17 cellular contexts compared by ENCODE assay signal in the genomic region with DNA sequence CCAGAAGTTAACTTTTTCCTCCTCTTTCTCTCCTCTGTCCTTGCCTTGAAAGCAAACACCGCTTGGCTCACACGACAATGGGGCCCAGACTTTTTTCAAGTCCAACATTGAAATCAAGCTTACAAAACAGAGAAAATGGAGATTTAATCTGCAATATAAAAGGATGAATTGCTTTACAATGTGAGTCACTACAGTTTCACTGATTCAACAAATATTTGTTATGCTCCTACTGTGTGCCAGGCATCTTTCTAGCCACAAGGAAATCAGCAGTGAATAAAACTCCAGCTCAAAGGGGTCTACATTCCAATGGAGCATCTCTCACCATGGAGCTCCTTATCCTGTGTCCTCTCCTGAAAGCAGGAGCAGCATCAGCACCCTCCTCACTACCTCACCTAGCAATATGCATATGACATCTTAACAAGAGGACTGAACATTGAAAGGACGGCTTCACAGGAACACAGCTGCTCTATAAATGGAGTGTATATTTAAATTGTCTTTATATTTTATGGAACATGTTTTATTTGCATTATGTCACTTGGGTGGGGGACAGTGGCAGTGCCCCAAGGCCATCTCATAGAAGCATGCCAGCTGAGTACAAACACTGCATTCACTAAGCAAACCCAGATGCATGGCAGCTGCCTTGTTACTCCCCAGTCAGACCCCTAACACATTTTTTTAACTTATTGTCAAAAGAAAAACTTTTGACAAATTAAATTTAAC. TPM values are rescaled to one million over a fixed set of nuclear protein-coding genes. Genes with fewer than 3 reads are reported as not detected.
"Had no signal": no experiment of that assay in that cellular context is flagged by ENCODE, and none has a peak within 500 bp of the region (broad histone marks: within the 10 kb centered on the region; RNA-seq: fewer than 3 reads in every experiment).

No MANE protein-coding gene starts in this region.

- H3K4me3 ChIP-seq: breast epithelium, gastroesophageal sphincter, pancreas, psoas muscle, smooth muscle cell, stomach, suprapubic skin, tibial nerve had no signal

- DNase-seq: activated CD8-positive, alpha-beta memory T cell treated with anti-CD3 and anti-CD28 coated beads, Interleukin-2, amount 50 U/mL, for 48 hours; activated T-cell treated with anti-CD3 and anti-CD28 coated beads, Interleukin-2, amount 50 U/mL, for 4 hours; psoas muscle; stimulated activated naive B cell treated with anti-CD40 and anti-IgM and Interleukin-4, amounts not matched to agents 10 μg/mL and 1 μg/mL and 100 μg/mL, for 72 hours had no signal

- H3K27ac ChIP-seq: breast epithelium, gastroesophageal sphincter, pancreas, psoas muscle, stomach, suprapubic skin, tibial nerve, WERI-Rb-1 had no signal

- H3K9me3 ChIP-seq: breast epithelium, gastroesophageal sphincter, pancreas, psoas muscle, stomach, suprapubic skin, tibial nerve had no signal

- ATAC-seq: activated CD4-positive, CD25-positive, alpha-beta regulatory T cell treated with anti-CD3 and anti-CD28 coated beads, Interleukin-2, amount 50 U/mL, for 24 hours had no signal

- H3K36me3 ChIP-seq: breast epithelium, gastroesophageal sphincter, pancreas, stomach, suprapubic skin, tibial nerve, WERI-Rb-1 had no signal

- H3K4me1 ChIP-seq: breast epithelium, psoas muscle had no signal

RNA-seq across cellular contexts. Expression of a gene that starts 39.5 kb away (rescaled TPM):
- total RNA-seq: activated CD4-positive, alpha-beta memory T cell treated with anti-CD3 and anti-CD28 coated beads for 36 hours; activated CD4-positive, alpha-beta T cell treated with anti-CD3 and anti-CD28 coated beads, Interleukin-2, amount 10 ng/mL, durations not matched to agents 24 days and 14 days; activated T-helper 17 cell treated with anti-CD3 and anti-CD28 coated beads, Interleukin-2, amount 50 U/mL, for 72 hours; naive thymus-derived CD8-positive, alpha-beta T cell had no signal
